12 cellular contexts compared by ENCODE assay signal in genomic region chr9:90007516-90008430, GRCh38.
DNase-seq lines count a peak whose midpoint lies in the region; ATAC-seq, FAIRE-seq and TF ChIP-seq lines count a peak whose summit lies in the region.
"Had no signal": no experiment of that assay in that cellular context is flagged by ENCODE, and none has a peak within 500 bp of the region (broad histone marks: within the 10 kb centered on the region; RNA-seq: fewer than 3 reads in every experiment).

No MANE protein-coding gene starts in this region.

- H3K27ac Mint-ChIP-seq in natural killer cell treated with Interleukin-12 subunit alpha and Interleukin-12 subunit beta and Interleukin-15 and Interleukin-18, amount 100 ng/mL, for 72 hours = peak overlapping the region in 1 of 2 donors; percentile 69
- no peak overlapping the region for H3K27ac Mint-ChIP-seq in natural killer cell
- H3K27ac Mint-ChIP-seq in chondrocyte (ENCODE audit: unreplicated experiment) = peak overlapping the region; percentile 94

- no peak overlapping the region for H4K5ac ChIP-seq in mesendoderm (ENCODE audit: low read length)

- no peaks in the 10 kb centered on the region for H3K36me3 ChIP-seq in mesendoderm (ENCODE audit: control insufficient read depth, insufficient read depth, low read length)

- H3K9ac ChIP-seq in mesendoderm (ENCODE audit: low read length) = no peak overlapping the region

- peaks cover 0 to 6% of the 10 kb centered on the region in 2 donors for H3K27me3 Mint-ChIP-seq in natural killer cell treated with Interleukin-12 subunit alpha and Interleukin-12 subunit beta and Interleukin-15 and Interleukin-18, amount 100 ng/mL, for 72 hours
- H3K27me3 Mint-ChIP-seq in natural killer cell (ENCODE audit: low read depth in 2 of 2) (peaks cover 0 to 6% of the 10 kb centered on the region in 2 donors), chondrocyte (ENCODE audit: low read depth) (no peaks in the 10 kb centered on the region)

- TF ChIP-seq CTCF in natural killer cell (IDR thresholded peaks at IDR 0.05) (no peak), chondrocyte (IDR thresholded peaks at IDR 0.05) (no peak)

- no peaks in the 10 kb centered on the region for H3K79me2 ChIP-seq in mesendoderm (ENCODE audit: control insufficient read depth, insufficient read depth, low read length)

- no peak overlapping the region for H3K4me2 ChIP-seq in mesendoderm (ENCODE audit: low read length)
- H3K4me2 ChIP-seq: A549 had no signal

- H3K36me3 Mint-ChIP-seq in natural killer cell treated with Interleukin-12 subunit alpha and Interleukin-12 subunit beta and Interleukin-15 and Interleukin-18, amount 100 ng/mL, for 72 hours = no peaks in the 10 kb centered on the region
- no peaks in the 10 kb centered on the region for H3K36me3 Mint-ChIP-seq in natural killer cell
- peaks cover 1% of the 10 kb centered on the region for H3K36me3 Mint-ChIP-seq in chondrocyte (ENCODE audit: low read depth)

- H3K4me3 Mint-ChIP-seq in natural killer cell treated with Interleukin-12 subunit alpha and Interleukin-12 subunit beta and Interleukin-15 and Interleukin-18, amount 100 ng/mL, for 72 hours = peak overlapping the region; percentile 5
- no peak overlapping the region for H3K4me3 Mint-ChIP-seq in natural killer cell
- no peak overlapping the region for H3K4me3 Mint-ChIP-seq in chondrocyte (ENCODE audit: unreplicated experiment)

- intact Hi-C loops in natural killer cell (cut with micrococcal nuclease) = no loop called here

- ATAC-seq in natural killer cell treated with Interleukin-12 subunit alpha and Interleukin-12 subunit beta and Interleukin-15 and Interleukin-18, amount 100 ng/mL, for 72 hours = peak; percentile 45 to 81
- no peak for ATAC-seq in natural killer cell
- no peak for ATAC-seq in GM18498 (IDR thresholded peaks at IDR 0.05; ENCODE audit: unreplicated experiment)

- no peaks in the 10 kb centered on the region for H3K27me3 ChIP-seq in mesendoderm (ENCODE audit: insufficient read depth, low read length, poor library complexity)

- H2AK5ac ChIP-seq in mesendoderm (ENCODE audit: low read length) = no peak overlapping the region

- no peak overlapping the region for H3K4ac ChIP-seq in mesendoderm (ENCODE audit: low read depth, low read length)

- H3K18ac ChIP-seq in mesendoderm (ENCODE audit: low read length) = no peak overlapping the region

- no peak overlapping the region for H3K27ac ChIP-seq in mesendoderm (ENCODE audit: low read depth, low read length)

- peaks cover 13 to 15% of the 10 kb centered on the region in 2 donors for H3K4me1 Mint-ChIP-seq in natural killer cell treated with Interleukin-12 subunit alpha and Interleukin-12 subunit beta and Interleukin-15 and Interleukin-18, amount 100 ng/mL, for 72 hours (ENCODE audit: low read depth in 2 of 2)
- H3K4me1 Mint-ChIP-seq in natural killer cell = no peaks in the 10 kb centered on the region
- H3K4me1 Mint-ChIP-seq in chondrocyte (ENCODE audit: low read depth) = peaks cover 30% of the 10 kb centered on the region

- no peak overlapping the region for H2BK15ac ChIP-seq in mesendoderm (replicated peaks; ENCODE audit: low read depth)

- no peaks in the 10 kb centered on the region for H3K9me3 Mint-ChIP-seq in natural killer cell treated with Interleukin-12 subunit alpha and Interleukin-12 subunit beta and Interleukin-15 and Interleukin-18, amount 100 ng/mL, for 72 hours
- no peaks in the 10 kb centered on the region for H3K9me3 Mint-ChIP-seq in natural killer cell
- peaks cover 2% of the 10 kb centered on the region for H3K9me3 Mint-ChIP-seq in chondrocyte (ENCODE audit: low read depth)

- WGBS in mesendoderm (ENCODE audit: extremely low coverage, insufficient coverage, low lambda C conversion rate) = no CpG with 5 or more reads among the region's 11 CpGs

- peak overlapping the region; percentile 6 for H3K56ac ChIP-seq in mesendoderm (ENCODE audit: low read length)

- no peaks in the 10 kb centered on the region for H3K79me1 ChIP-seq in mesendoderm (ENCODE audit: low read length)

- no peaks in the 10 kb centered on the region for H3K4me1 ChIP-seq in mesendoderm (ENCODE audit: control insufficient read depth, low read depth, low read length)
- H3K4me1 ChIP-seq: A549 had no signal

- H3K4me3 ChIP-seq in mesendoderm (ENCODE audit: low read length) = no peak overlapping the region
- H3K4me3 ChIP-seq: A549 had no signal

- H2BK5ac ChIP-seq in mesendoderm (ENCODE audit: low read length) = no peak overlapping the region

- H2BK120ac ChIP-seq in mesendoderm (ENCODE audit: low read depth, low read length) = no peak overlapping the region

- FAIRE-seq in urothelium cell line (lab: Jason Lieb, UNC) = no peak
- FAIRE-seq: A549 had no signal

- H3K23ac ChIP-seq in mesendoderm (ENCODE audit: low read length) = no peak overlapping the region

- H4K8ac ChIP-seq in mesendoderm (ENCODE audit: low read depth, low read length) = no peak overlapping the region

- DNase-seq in natural killer cell treated with Interleukin-12 subunit alpha and Interleukin-12 subunit beta and Interleukin-15 and Interleukin-18, amount 100 ng/mL, for 72 hours (ENCODE audit: low spot score) = no peak
- no peak for DNase-seq in natural killer cell
- no peak for DNase-seq in chondrocyte (ENCODE audit: low spot score)
- peak; percentile 70 for DNase-seq in mesendoderm
- peak; percentile 59 for DNase-seq in urothelium cell line (ENCODE audit: low spot score)
- DNase-seq in stimulated activated CD4-positive, alpha-beta T cell treated with anti-CD3 and anti-CD28 coated beads, Interleukin-4, amount 100 ng/mL, for 24 hours = no peak
- no peak for DNase-seq in NCI-H446 treated with DMSO at 0.1 percent for 48 hours (lab: John Stamatoyannopoulos, UW)
- DNase-seq: cerebellar nuclear complex, Kasumi-1, retina had no signal

Comparison
In these comparisons a context has a peak if more than half of its experiments do, and no peak if none do; other contexts are left out.
1. ATAC-seq: peak in natural killer cell treated with Interleukin-12 subunit alpha and Interleukin-12 subunit beta and Interleukin-15 and Interleukin-18, amount 100 ng/mL, for 72 hours (2 of 2); none in natural killer cell (0 of 3) and GM18498 (single experiment).
2. DNase-seq: peak in mesendoderm (single experiment) and urothelium cell line (single experiment); none in natural killer cell treated with Interleukin-12 subunit alpha and Interleukin-12 subunit beta and Interleukin-15 and Interleukin-18, amount 100 ng/mL, for 72 hours (single experiment), natural killer cell (single experiment), chondrocyte (single experiment), stimulated activated CD4-positive, alpha-beta T cell treated with anti-CD3 and anti-CD28 coated beads, Interleukin-4, amount 100 ng/mL, for 24 hours (single experiment) and NCI-H446 treated with DMSO at 0.1 percent for 48 hours (single experiment).